11 cellular contexts compared by ENCODE assay signal in genomic region chr12:10716277-10716676, GRCh38. TPM values are rescaled to one million over a fixed set of nuclear protein-coding genes. Genes with fewer than 3 reads are reported as not detected.
A peak's percentile ranks its signal among the peaks of the same experiment; 100 is the strongest.
DNase-seq lines count a peak whose midpoint lies in the region; ATAC-seq and TF ChIP-seq lines count a peak whose summit lies in the region.
"Had no signal": no experiment of that assay in that cellular context is flagged by ENCODE, and none has a peak within 500 bp of the region (broad histone marks: within the 10 kb centered on the region; RNA-seq: fewer than 3 reads in every experiment).

No MANE protein-coding gene starts in this region.

- peak overlapping the region; percentile 37 to 100 (median 98) for H3K27ac ChIP-seq in heart left ventricle
- peak overlapping the region; percentile 47 for H3K27ac ChIP-seq in duodenal mucosa (ENCODE audit: low read depth, low read length)
- peak overlapping the region; percentile 58 for H3K27ac ChIP-seq in muscle layer of colon (ENCODE audit: low read depth, low read length)
- H3K27ac ChIP-seq: neural progenitor cell had no signal

- peaks cover 6% of the 10 kb centered on the region for H3K4me1 Mint-ChIP-seq in type B pancreatic cell (ENCODE audit: unreplicated experiment)

- no peaks in the 10 kb centered on the region for H3K9me3 Mint-ChIP-seq in type B pancreatic cell
- H3K9me3 Mint-ChIP-seq: activated T-cell treated with anti-CD3 and anti-CD28 coated beads, Interleukin-2, amount 50 U/mL, for 4 hours; neural progenitor cell had no signal

- DNase-seq in heart left ventricle (no peak), cardiac septum (ENCODE audit: low spot score) (no peak), type B pancreatic cell (ENCODE audit: extremely low spot score, unreplicated experiment) (no peak), NCI-H446 treated with DMSO at 0.1 percent for 48 hours (lab: John Stamatoyannopoulos, UW) (no peak), NCI-H510A treated with DMSO at 0.1 percent for 48 hours (lab: John Stamatoyannopoulos, UW) (no peak)
- DNase-seq: activated T-cell treated with anti-CD3 and anti-CD28 coated beads, Interleukin-2, amount 50 U/mL, for 4 hours; NCI-H2107 had no signal

- H3K9ac ChIP-seq in duodenal mucosa (ENCODE audit: low read depth in 1 of 2, low read length in 2 of 2) (no peak overlapping the region), muscle layer of colon (ENCODE audit: low read length) (no peak overlapping the region)
- H3K9ac ChIP-seq: neural progenitor cell had no signal

- peak overlapping the region; percentile 70 for H3K4me3 Mint-ChIP-seq in type B pancreatic cell
- H3K4me3 Mint-ChIP-seq: activated T-cell treated with anti-CD3 and anti-CD28 coated beads, Interleukin-2, amount 50 U/mL, for 4 hours; neural progenitor cell had no signal

- no peak for TF ChIP-seq POLR2A in heart left ventricle (IDR thresholded peaks at IDR 0.05)

- H3K27me3 Mint-ChIP-seq in type B pancreatic cell, result no peaks in the 10 kb centered on the region

- peak overlapping the region; percentile 96 for H3K27ac Mint-ChIP-seq in type B pancreatic cell
- H3K27ac Mint-ChIP-seq: neural progenitor cell had no signal

- H3K27me3 ChIP-seq in heart left ventricle (no peaks in the 10 kb centered on the region), duodenal mucosa (ENCODE audit: control insufficient read depth in 1 of 2, insufficient read depth in 2 of 2, low read length in 2 of 2) (no peaks in the 10 kb centered on the region), muscle layer of colon (ENCODE audit: control insufficient read depth in 1 of 2, insufficient read depth in 2 of 2, low read length in 2 of 2) (no peaks in the 10 kb centered on the region)
- H3K27me3 ChIP-seq: neural progenitor cell had no signal

- H3K9me3 ChIP-seq in heart left ventricle (no peaks in the 10 kb centered on the region), duodenal mucosa (ENCODE audit: control insufficient read depth in 1 of 2, low read length in 2 of 2) (no peaks in the 10 kb centered on the region), muscle layer of colon (ENCODE audit: low read length) (no peaks in the 10 kb centered on the region)

- WGBS in heart left ventricle, 4 donors, result 25 to 51% (median 35%) methylated on average over 4 of the region's 4 CpGs

- H3K36me3 Mint-ChIP-seq in type B pancreatic cell, result peaks cover 68% of the 10 kb centered on the region

- H3K4me3 ChIP-seq in heart left ventricle (peak overlapping the region in 6 of 12 donors; percentile 11 to 30 (median 19)), duodenal mucosa (ENCODE audit: low read depth in 1 of 2, low read length in 2 of 2) (no peak overlapping the region), muscle layer of colon (ENCODE audit: low read depth in 1 of 2, low read length in 2 of 2) (no peak overlapping the region)
- H3K4me3 ChIP-seq: neural progenitor cell had no signal

- no peak for TF ChIP-seq CTCF in heart left ventricle (IDR thresholded peaks at IDR 0.05)
- TF ChIP-seq CTCF in type B pancreatic cell (conservative IDR thresholded peaks at IDR 0.05), result no peak

- intact Hi-C loops in heart left ventricle (cut with DNase I) (loop anchor here in 3 of 10 donors (2.0 to 10.0 kb wide), 3 partner anchors 35 to 501 kb away; partner anchors contain the start of gene GABARAPL1 (in 2 of the 3)), cardiac septum (cut with DNase I) (no loop called here)

- H3K4me1 ChIP-seq in heart left ventricle (peaks cover 13 to 62% (median 55%) of the 10 kb centered on the region in 12 donors), duodenal mucosa (ENCODE audit: control insufficient read depth in 1 of 2, insufficient read depth in 2 of 2, low read length in 2 of 2) (peaks cover 11 to 31% of the 10 kb centered on the region in 2 donors), muscle layer of colon (ENCODE audit: insufficient read depth, low read length) (peaks cover 53% of the 10 kb centered on the region)

- peaks cover 0 to 64% (median 45%) of the 10 kb centered on the region in 9 donors for H3K36me3 ChIP-seq in heart left ventricle
- peaks cover 17 to 24% of the 10 kb centered on the region in 2 donors for H3K36me3 ChIP-seq in duodenal mucosa (ENCODE audit: control insufficient read depth in 1 of 2, insufficient read depth in 2 of 2, low read length in 2 of 2)
- peaks cover 32% of the 10 kb centered on the region for H3K36me3 ChIP-seq in muscle layer of colon (ENCODE audit: insufficient read depth, low read length)

- ATAC-seq in heart left ventricle (no peak), GM19463 (IDR thresholded peaks at IDR 0.05; ENCODE audit: unreplicated experiment) (no peak)

RNA-seq across cellular contexts. Expression of gene YBX3, which starts 6.8 kb away (rescaled TPM):
- total RNA-seq in heart left ventricle (1,000 to 10,000 TPM in 2 of 9 donors, 100 to 1,000 TPM in 7; 399 to 2,225 (median 790) TPM), cardiac septum (998 TPM), type B pancreatic cell (ENCODE audit: low replicate concordance) (196 and 635 TPM in 2 replicates)
- polyA plus RNA-seq in heart left ventricle, result 1,000 to 10,000 TPM in 1 of 2 donors, 100 to 1,000 TPM in 1; 429 to 1,753 TPM

RNA-seq across cellular contexts. Expression of gene STYK1, which starts 42.4 kb away (rescaled TPM):
- under 1 TPM in 1 of 9 donors, not detected in 8; 0.21 TPM for total RNA-seq in heart left ventricle
- polyA plus RNA-seq in heart left ventricle, result under 1 TPM in 1 of 2 donors, not detected in 1; 0.01 TPM
- 0.16 TPM for total RNA-seq in cardiac septum
- 0.68 and 8.9 TPM in 2 replicates for total RNA-seq in type B pancreatic cell (ENCODE audit: low replicate concordance)

Comparison
In these comparisons a context has a peak if more than half of its experiments do, and no peak if none do; other contexts are left out.
1. H3K27ac ChIP-seq: peak in every context shown above with its lines; median percentile 98 in heart left ventricle; 58 in muscle layer of colon; 47 in duodenal mucosa.